27 cellular contexts compared by ENCODE assay signal in the genomic region with DNA sequence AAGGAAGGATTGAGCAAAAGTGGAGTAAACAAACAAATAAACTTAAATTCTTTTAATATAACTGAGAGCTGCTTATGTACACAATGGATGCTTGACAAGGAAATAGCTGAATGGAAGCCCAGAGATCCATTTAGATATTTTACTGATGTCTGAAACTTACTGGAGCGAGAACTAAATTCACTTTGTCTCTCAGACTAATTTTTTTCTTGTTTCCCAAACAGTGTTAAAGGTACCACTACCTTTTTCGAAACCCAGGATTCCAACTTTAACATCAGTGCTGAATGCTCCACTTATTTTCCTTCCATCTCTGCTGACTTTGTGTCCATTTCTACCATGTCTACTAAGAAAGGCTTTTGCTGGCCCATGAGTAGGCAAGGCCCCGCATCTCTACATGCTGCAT. TPM values are rescaled to one million over a fixed set of nuclear protein-coding genes. Genes with fewer than 3 reads are reported as not detected.
"Had no signal": no experiment of that assay in that cellular context is flagged by ENCODE, and none has a peak within 500 bp of the region (broad histone marks: within the 10 kb centered on the region; RNA-seq: fewer than 3 reads in every experiment).

No MANE protein-coding gene starts in this region.

- H2AFZ ChIP-seq: neural progenitor cell had no signal

- H3K27ac ChIP-seq: left ventricle myocardium inferior, neural progenitor cell, neutrophil, ovary, skin epidermis, suprapubic skin, transverse colon, vagina had no signal

- H3K36me3 ChIP-seq: neural progenitor cell, neutrophil, ovary, suprapubic skin, transverse colon, upper lobe of left lung, vagina had no signal

- H3K4me3 Mint-ChIP-seq: mesothelial cell of epicardium; naive B cell; natural killer cell; nephron progenitor cell; neural progenitor cell; stimulated activated naive B cell treated with anti-CD40 and anti-IgM and Interleukin-4, amounts not matched to agents 10 μg/mL and 1 μg/mL and 100 μg/mL, for 72 hours had no signal

- H3K9ac ChIP-seq: neural progenitor cell had no signal

- H3K9me3 Mint-ChIP-seq: mesothelial cell of epicardium; naive B cell; nephron progenitor cell; neural progenitor cell; stimulated activated naive B cell treated with anti-CD40 and anti-IgM and Interleukin-4, amounts not matched to agents 10 μg/mL and 1 μg/mL and 100 μg/mL, for 72 hours had no signal

- H3K4me3 ChIP-seq: left ventricle myocardium inferior, lung, neural progenitor cell, ovary, skin epidermis, stomach, suprapubic skin, transverse colon, upper lobe of left lung, vagina had no signal

- H3K27me3 ChIP-seq: ovary, suprapubic skin, upper lobe of left lung, vagina had no signal

- H3K9me3 ChIP-seq: left ventricle myocardium inferior, neutrophil, ovary, stomach, suprapubic skin, transverse colon, upper lobe of left lung, vagina had no signal

- H3K4me1 Mint-ChIP-seq: natural killer cell had no signal

- ATAC-seq: natural killer cell; right cardiac atrium; sciatic nerve; stimulated activated naive B cell treated with anti-CD40 and anti-IgM and Interleukin-4, amounts not matched to agents 10 μg/mL and 1 μg/mL and 100 μg/mL, for 72 hours; stimulated activated naive CD8-positive, alpha-beta T cell treated with anti-CD3 and anti-CD28 coated beads, Interleukin-15, Interleukin-2, amounts not matched to agents 100 U/mL and 50 U/mL, for 24 hours had no signal

- DNase-seq: hippocampal formation; left ventricle myocardium inferior; mesendoderm; naive B cell; natural killer cell; nephron progenitor cell; occipital lobe; ovary; right cardiac atrium; stimulated activated CD4-positive, alpha-beta T cell treated with anti-CD3 and anti-CD28 coated beads, Interleukin-12 subunit alpha, Interleukin-12 subunit beta, amount 100 ng/mL, for 4 hours; stimulated activated CD4-positive, alpha-beta T cell treated with anti-CD3 and anti-CD28 coated beads, Interleukin-15, amount 100 ng/mL, for 24 hours; stimulated activated CD4-positive, alpha-beta T cell treated with anti-CD3 and anti-CD28 coated beads, Interleukin-2, amount 100 ng/mL, for 24 hours; stimulated activated CD4-positive, alpha-beta T cell treated with anti-CD3 and anti-CD28 coated beads, Interleukin-4, amount 100 ng/mL, for 1 hour; stimulated activated naive B cell treated with anti-CD40 and anti-IgM and Interleukin-4, amounts not matched to agents 10 μg/mL and 1 μg/mL and 100 μg/mL, for 72 hours; stimulated activated naive CD8-positive, alpha-beta T cell treated with anti-CD3 and anti-CD28 coated beads, Interleukin-15, Interleukin-2, amounts not matched to agents 100 U/mL and 50 U/mL, for 24 hours; stomach; transverse colon; upper lobe of left lung had no signal

- H3K36me3 Mint-ChIP-seq: naive B cell; natural killer cell; stimulated activated naive B cell treated with anti-CD40 and anti-IgM and Interleukin-4, amounts not matched to agents 10 μg/mL and 1 μg/mL and 100 μg/mL, for 72 hours had no signal

- H3K27ac Mint-ChIP-seq: mesothelial cell of epicardium; naive B cell; natural killer cell; nephron progenitor cell; neural progenitor cell; progenitor cell of endocrine pancreas; stimulated activated naive B cell treated with anti-CD40 and anti-IgM and Interleukin-4, amounts not matched to agents 10 μg/mL and 1 μg/mL and 100 μg/mL, for 72 hours had no signal

- H3K4me2 ChIP-seq: neural progenitor cell had no signal

RNA-seq across cellular contexts. Expression of a gene that starts 4.0 kb away (rescaled TPM):
- total RNA-seq: natural killer cell had no signal
